In the genomic region with DNA sequence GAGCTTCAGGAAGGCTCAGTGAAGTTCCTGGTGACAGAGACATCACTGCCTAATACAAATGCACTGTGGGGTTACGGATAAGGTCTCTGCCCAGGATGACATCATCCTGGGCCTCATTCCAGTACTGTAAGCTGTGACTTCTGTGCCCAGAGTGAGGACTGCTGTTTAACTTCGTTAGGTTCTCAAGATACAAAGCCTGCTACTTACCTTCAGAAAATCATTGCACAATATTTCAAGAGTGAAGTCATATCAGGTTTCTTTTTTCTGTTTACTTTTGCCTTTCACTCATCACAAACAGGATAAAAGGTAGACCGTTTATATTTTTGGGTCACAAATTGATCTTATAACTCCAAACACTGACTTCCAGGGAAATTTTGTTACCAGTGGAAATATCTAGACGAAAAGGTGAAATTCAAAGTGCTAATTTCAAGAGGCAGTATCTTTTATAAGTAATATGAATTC, we compare ENCODE assay signal across 1 cellular context.
TF ChIP-seq lines count a peak whose summit lies in the region.

No MANE protein-coding gene starts in this region.

TF ChIP-seq in K562, 482 proteins besides CTCF, POLR2A, EP300 and RAD21 (continued from another document):
- no peak for TF ChIP-seq NR2C2 (CRISPR knock-in tag; IDR thresholded peaks at IDR 0.05)
- peak; percentile 77 for TF ChIP-seq NR2C2 (tag; IDR thresholded peaks at IDR 0.05)
- TF ChIP-seq FOSL1 (tag; conservative IDR thresholded peaks at IDR 0.05), result peak; percentile 57; the same call in 1 of the 2 replicates
- TF ChIP-seq PKNOX1 (IDR thresholded peaks at IDR 0.05), result peak; percentile 44
- no peak for TF ChIP-seq EP400 (IDR thresholded peaks at IDR 0.05)
- no peak for TF ChIP-seq STAG1 (CRISPR knock-in tag; IDR thresholded peaks at IDR 0.05; ENCODE audit: borderline replicate concordance)
- TF ChIP-seq MEF2D (tag; conservative IDR thresholded peaks at IDR 0.05; ENCODE audit: low read depth), result 0 out of 2 replicates have a peak, but pooled peaks have one; percentile 16
- 0 out of 2 replicates have a peak, but pooled peaks have one; percentile 35 for TF ChIP-seq BACH1 (tag; IDR thresholded peaks at IDR 0.05)
- TF ChIP-seq ZNF197 (CRISPR knock-in tag; IDR thresholded peaks at IDR 0.05; ENCODE audit: low read depth), result 0 out of 2 replicates have a peak, but pooled peaks have one; percentile 31
- no peak for TF ChIP-seq TAF1 (IDR thresholded peaks at IDR 0.05; ENCODE audit: control insufficient read depth, extremely low read depth, insufficient read depth, low read length, severe bottlenecking)
- TF ChIP-seq HCFC1 (IDR thresholded peaks at IDR 0.05; ENCODE audit: low read depth, low read length), result no peak
- no peak for TF ChIP-seq MEF2A (IDR thresholded peaks at IDR 0.05; ENCODE audit: control insufficient read depth, low read depth, low read length)
- peak; percentile 34; the same call in 1 of the 2 replicates for TF ChIP-seq ESRRA (IDR thresholded peaks at IDR 0.05; ENCODE audit: borderline replicate concordance, low read depth)
- peak in 1 of 2 experiments; percentile 20; a peak in 2 of 4 replicates for TF ChIP-seq TRIM24 (IDR thresholded peaks at IDR 0.05)
- TF ChIP-seq ZNF224 (CRISPR knock-in tag; IDR thresholded peaks at IDR 0.05), result no peak
- TF ChIP-seq ATF7 (IDR thresholded peaks at IDR 0.05), result peak; percentile 98
- no peak for TF ChIP-seq NBN (IDR thresholded peaks at IDR 0.05; ENCODE audit: low read depth)
- TF ChIP-seq ZNF592 (IDR thresholded peaks at IDR 0.05), result peak; percentile 76
- TF ChIP-seq ZNF444 (CRISPR knock-in tag; IDR thresholded peaks at IDR 0.05), result no peak
- peak; percentile 60; the same call in 1 of the 2 replicates for TF ChIP-seq HDAC2 (IDR thresholded peaks at IDR 0.05)
- no peak for TF ChIP-seq CGGBP1 (CRISPR knock-in tag; IDR thresholded peaks at IDR 0.05)
- TF ChIP-seq CREM (IDR thresholded peaks at IDR 0.05; ENCODE audit: low read depth), result peak; percentile 56
- TF ChIP-seq CTBP1 (IDR thresholded peaks at IDR 0.05; ENCODE audit: borderline replicate concordance), result peak; percentile 83
- TF ChIP-seq SREBF1 (IDR thresholded peaks at IDR 0.05; ENCODE audit: borderline replicate concordance, low read depth, low read length), result 0 out of 2 replicates have a peak, but pooled peaks have one; percentile 15
- no peak for TF ChIP-seq CEBPZ (IDR thresholded peaks at IDR 0.05; ENCODE audit: borderline replicate concordance, low read depth, low read length)
- TF ChIP-seq PHF8 (IDR thresholded peaks at IDR 0.05; ENCODE audit: borderline replicate concordance, low read length), result no peak
- TF ChIP-seq NRF1 (conservative IDR thresholded peaks at IDR 0.05 in 1 of 2, IDR thresholded peaks at IDR 0.05 in 1 of 2), result 0 out of 4 replicates have a peak, but pooled peaks of 1 of the 2 experiments have one; percentile 16
- TF ChIP-seq LEF1 (IDR thresholded peaks at IDR 0.05), result peak; percentile 83
- TF ChIP-seq BMI1 (IDR thresholded peaks at IDR 0.05; ENCODE audit: low read length), result no peak
- TF ChIP-seq, protein P1, sequence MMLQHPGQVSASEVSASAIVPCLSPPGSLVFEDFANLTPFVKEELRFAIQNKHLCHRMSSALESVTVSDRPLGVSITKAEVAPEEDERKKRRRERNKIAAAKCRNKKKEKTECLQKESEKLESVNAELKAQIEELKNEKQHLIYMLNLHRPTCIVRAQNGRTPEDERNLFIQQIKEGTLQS (IDR thresholded peaks at IDR 0.05), result peak; percentile 98
- TF ChIP-seq, protein P1 (CRISPR knock-in tag; conservative IDR thresholded peaks at IDR 0.05), result peak; percentile 39; the same call in 1 of the 2 replicates
- peak; percentile 95 for TF ChIP-seq JUN (IDR thresholded peaks at IDR 0.05; ENCODE audit: borderline replicate concordance, low read depth, low read length)
- no peak for TF ChIP-seq JUN (CRISPR knock-in tag; IDR thresholded peaks at IDR 0.05; ENCODE audit: borderline replicate concordance)
- TF ChIP-seq CEBPB (tag; IDR thresholded peaks at IDR 0.05), result peak; percentile 98
- TF ChIP-seq L3MBTL2 (IDR thresholded peaks at IDR 0.05), result 0 out of 2 replicates have a peak, but pooled peaks have one; percentile 32
- TF ChIP-seq KDM5B (IDR thresholded peaks at IDR 0.05; ENCODE audit: insufficient replicate concordance, low read depth, low read length), result no peak
- TF ChIP-seq CBFA2T3 (IDR thresholded peaks at IDR 0.05), result peak; percentile 32; the same call in 1 of the 2 replicates
- peak; percentile 60 for TF ChIP-seq SMARCE1 (IDR thresholded peaks at IDR 0.05)
- TF ChIP-seq SMAD4 (CRISPR knock-in tag; conservative IDR thresholded peaks at IDR 0.05), result 0 out of 2 replicates have a peak, but pooled peaks have one; percentile 8
- peak; percentile 53; the same call in 1 of the 2 replicates for TF ChIP-seq CEBPG (CRISPR knock-in tag; IDR thresholded peaks at IDR 0.05)
- peak; percentile 96 to 98 for TF ChIP-seq CEBPG (tag; conservative IDR thresholded peaks at IDR 0.05 in 1 of 2, IDR thresholded peaks at IDR 0.05 in 1 of 2)
- 0 out of 2 replicates have a peak, but pooled peaks have one; percentile 8 for TF ChIP-seq NCOR1 (IDR thresholded peaks at IDR 0.05)
- TF ChIP-seq SP2 (IDR thresholded peaks at IDR 0.05; ENCODE audit: extremely low read depth, low read depth, low read length, poor library complexity, severe bottlenecking), result no peak
- no peak for TF ChIP-seq ZC3H11A (IDR thresholded peaks at IDR 0.05; ENCODE audit: low read depth, low read length)
- TF ChIP-seq NFIC (IDR thresholded peaks at IDR 0.05), result peak; percentile 80
- peak; percentile 97 for TF ChIP-seq JUND (IDR thresholded peaks at IDR 0.05; ENCODE audit: borderline replicate concordance, low read depth, low read length)
- peak; percentile 99 for TF ChIP-seq JUND (tag; IDR thresholded peaks at IDR 0.05; ENCODE audit: borderline replicate concordance, low read depth, low read length)
- no peak for TF ChIP-seq ZC3H8 (IDR thresholded peaks at IDR 0.05)
- TF ChIP-seq MTA3 (IDR thresholded peaks at IDR 0.05; ENCODE audit: borderline replicate concordance), result 0 out of 2 replicates have a peak, but pooled peaks have one; percentile 51
- TF ChIP-seq, protein P2, sequence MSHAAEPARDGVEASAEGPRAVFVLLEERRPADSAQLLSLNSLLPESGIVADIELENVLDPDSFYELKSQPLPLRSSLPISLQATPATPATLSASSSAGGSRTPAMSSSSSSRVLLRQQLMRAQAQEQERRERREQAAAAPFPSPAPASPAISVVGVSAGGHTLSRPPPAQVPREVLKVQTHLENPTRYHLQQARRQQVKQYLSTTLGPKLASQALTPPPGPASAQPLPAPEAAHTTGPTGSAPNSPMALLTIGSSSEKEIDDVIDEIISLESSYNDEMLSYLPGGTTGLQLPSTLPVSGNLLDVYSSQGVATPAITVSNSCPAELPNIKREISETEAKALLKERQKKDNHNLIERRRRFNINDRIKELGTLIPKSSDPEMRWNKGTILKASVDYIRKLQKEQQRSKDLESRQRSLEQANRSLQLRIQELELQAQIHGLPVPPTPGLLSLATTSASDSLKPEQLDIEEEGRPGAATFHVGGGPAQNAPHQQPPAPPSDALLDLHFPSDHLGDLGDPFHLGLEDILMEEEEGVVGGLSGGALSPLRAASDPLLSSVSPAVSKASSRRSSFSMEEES (CRISPR knock-in tag; IDR thresholded peaks at IDR 0.05), result no peak
- TF ChIP-seq, protein P3, sequence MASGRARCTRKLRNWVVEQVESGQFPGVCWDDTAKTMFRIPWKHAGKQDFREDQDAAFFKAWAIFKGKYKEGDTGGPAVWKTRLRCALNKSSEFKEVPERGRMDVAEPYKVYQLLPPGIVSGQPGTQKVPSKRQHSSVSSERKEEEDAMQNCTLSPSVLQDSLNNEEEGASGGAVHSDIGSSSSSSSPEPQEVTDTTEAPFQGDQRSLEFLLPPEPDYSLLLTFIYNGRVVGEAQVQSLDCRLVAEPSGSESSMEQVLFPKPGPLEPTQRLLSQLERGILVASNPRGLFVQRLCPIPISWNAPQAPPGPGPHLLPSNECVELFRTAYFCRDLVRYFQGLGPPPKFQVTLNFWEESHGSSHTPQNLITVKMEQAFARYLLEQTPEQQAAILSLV (tag; IDR thresholded peaks at IDR 0.05), result 0 out of 2 replicates have a peak, but pooled peaks have one; percentile 52
- TF ChIP-seq TGIF2 (CRISPR knock-in tag; IDR thresholded peaks at IDR 0.05), result no peak
- TF ChIP-seq HNRNPL (IDR thresholded peaks at IDR 0.05; ENCODE audit: low read depth, low read length), result no peak
- TF ChIP-seq ZEB2 (IDR thresholded peaks at IDR 0.05), result peak; percentile 65
- TF ChIP-seq DDX20 (tag; IDR thresholded peaks at IDR 0.05; ENCODE audit: low read depth), result no peak
- peak; percentile 48 for TF ChIP-seq ARID1B (IDR thresholded peaks at IDR 0.05)
- 0 out of 2 replicates have a peak, but pooled peaks have one; percentile 34 for TF ChIP-seq TEAD4 (IDR thresholded peaks at IDR 0.05; ENCODE audit: low read length)
- no peak for TF ChIP-seq TEAD4 (CRISPR knock-in tag; IDR thresholded peaks at IDR 0.05; ENCODE audit: borderline replicate concordance)
- TF ChIP-seq PHF20 (IDR thresholded peaks at IDR 0.05; ENCODE audit: partially characterized antibody), result no peak
- no peak for TF ChIP-seq ZFP1 (CRISPR knock-in tag; IDR thresholded peaks at IDR 0.05)
